26 cellular contexts compared by ENCODE assay signal in the genomic region with DNA sequence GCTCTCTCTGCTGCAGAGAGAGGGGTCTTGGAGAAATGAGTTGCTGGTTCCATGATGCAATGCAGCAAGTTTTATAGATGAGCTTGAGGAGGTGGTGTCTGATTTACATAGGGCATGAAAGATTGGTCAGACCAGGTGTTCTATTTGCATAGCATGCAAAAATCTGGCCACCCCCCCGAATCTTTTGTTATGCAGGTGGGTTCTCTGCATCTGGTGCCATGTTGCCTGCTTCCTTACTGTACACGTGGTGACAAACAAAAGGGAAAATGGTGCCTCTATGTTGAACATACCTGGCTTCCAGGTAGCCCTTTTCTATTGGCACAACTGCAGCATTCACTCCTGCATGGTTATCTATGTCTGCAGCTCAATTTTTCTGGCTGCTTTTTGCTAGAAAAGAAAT.
"Had no signal": no experiment of that assay in that cellular context is flagged by ENCODE, and none has a peak within 500 bp of the region (broad histone marks: within the 10 kb centered on the region; RNA-seq: fewer than 3 reads in every experiment).

No MANE protein-coding gene starts in this region.

- DNase-seq: activated CD4-positive, alpha-beta memory T cell treated with anti-CD3 and anti-CD28 coated beads for 36 hours; activated CD4-positive, alpha-beta T cell treated with anti-CD3 and anti-CD28 coated beads, Interleukin-2, amount 10 ng/mL, durations not matched to agents 7 days and 5 days; activated CD4-positive, CD25-positive, alpha-beta regulatory T cell; activated CD8-positive, alpha-beta memory T cell treated with anti-CD3 and anti-CD28 coated beads for 24 hours; activated effector memory CD4-positive, alpha-beta T cell treated with anti-CD3 and anti-CD28 coated beads, Interleukin-2, amount 50 U/mL, for 16 hours; activated naive CD4-positive, alpha-beta T cell treated with Interleukin-2 at 50 U/mL for 16 hours; activated T-cell treated with anti-CD3 and anti-CD28 coated beads, Interleukin-2, amount 50 U/mL, for 4 hours; amygdala; cortex of kidney; NCI-H1092 treated with DMSO at 0.1 percent for 48 hours; NCI-H187; NCI-H2081; NCI-H2171 treated with DMSO at 0.1 percent for 48 hours; NCI-H226; NCI-H82; Peyer's patch; Right ventricle myocardium superior; SJCRH30; SK-N-SH; T-helper 1 cell had no signal

- H3K27ac Mint-ChIP-seq: activated CD4-positive, alpha-beta memory T cell treated with anti-CD3 and anti-CD28 coated beads for 36 hours; activated CD4-positive, alpha-beta T cell treated with anti-CD3 and anti-CD28 coated beads, Interleukin-2, amount 10 ng/mL, durations not matched to agents 7 days and 5 days; activated naive CD4-positive, alpha-beta T cell treated with anti-CD3 and anti-CD28 coated beads, Interleukin-2, amount 50 U/mL, for 72 hours; brain had no signal

- H3K4me1 ChIP-seq: Peyer's patch, SJCRH30 had no signal

- H3K36me3 ChIP-seq: Peyer's patch, SJCRH30 had no signal

- H3K4me1 Mint-ChIP-seq: activated CD4-positive, alpha-beta T cell treated with anti-CD3 and anti-CD28 coated beads, Interleukin-2, amount 10 ng/mL, durations not matched to agents 7 days and 5 days; brain; central memory CD8-positive, alpha-beta T cell had no signal

- H3K27me3 ChIP-seq: Peyer's patch, SJCRH30 had no signal

- H3K9me3 ChIP-seq: Peyer's patch, SJCRH30, SK-N-SH had no signal

- H3K4me2 ChIP-seq: SK-N-SH had no signal

- ATAC-seq: activated naive CD4-positive, alpha-beta T cell treated with anti-CD3 and anti-CD28 coated beads, Interleukin-2, amount 50 U/mL, for 72 hours; activated T-cell treated with anti-CD3 and anti-CD28 coated beads, Interleukin-2, amount 50 U/mL, for 4 hours had no signal

- H3K4me3 Mint-ChIP-seq: activated CD4-positive, alpha-beta memory T cell treated with anti-CD3 and anti-CD28 coated beads for 36 hours; activated CD4-positive, alpha-beta T cell treated with anti-CD3 and anti-CD28 coated beads, Interleukin-2, amount 10 ng/mL, durations not matched to agents 7 days and 5 days; activated T-cell treated with anti-CD3 and anti-CD28 coated beads, Interleukin-2, amount 50 U/mL, for 4 hours; brain; central memory CD8-positive, alpha-beta T cell had no signal

- H3K9ac ChIP-seq: SK-N-SH had no signal

- H3K4me3 ChIP-seq: Peyer's patch, SJCRH30 had no signal

- FAIRE-seq: astrocyte had no signal

- H3K9me3 Mint-ChIP-seq: activated CD4-positive, alpha-beta T cell treated with anti-CD3 and anti-CD28 coated beads, Interleukin-2, amount 10 ng/mL, durations not matched to agents 7 days and 5 days; activated T-cell treated with anti-CD3 and anti-CD28 coated beads, Interleukin-2, amount 50 U/mL, for 4 hours; brain; central memory CD8-positive, alpha-beta T cell had no signal

- H3K27me3 Mint-ChIP-seq: activated CD4-positive, alpha-beta T cell treated with anti-CD3 and anti-CD28 coated beads, Interleukin-2, amount 10 ng/mL, durations not matched to agents 7 days and 5 days had no signal

- H3K27ac ChIP-seq: Peyer's patch, RWPE1, SJCRH30, VCaP had no signal

- H3K36me3 Mint-ChIP-seq: activated CD4-positive, alpha-beta memory T cell treated with anti-CD3 and anti-CD28 coated beads for 36 hours; brain had no signal
